26 cellular contexts compared by ENCODE assay signal in genomic region chr2:241818229-241818942, GRCh38. TPM values are rescaled to one million over a fixed set of nuclear protein-coding genes. Genes with fewer than 3 reads are reported as not detected.
DNase-seq lines count a peak whose midpoint lies in the region; ATAC-seq and TF ChIP-seq lines count a peak whose summit lies in the region.
"Had no signal": no experiment of that assay in that cellular context is flagged by ENCODE, and none has a peak within 500 bp of the region (broad histone marks: within the 10 kb centered on the region; RNA-seq: fewer than 3 reads in every experiment).

No MANE protein-coding gene starts in this region.

- peaks cover 0 to 36% (median 1%) of the 10 kb centered on the region in 9 donors for H3K4me1 ChIP-seq in heart right ventricle
- H3K4me1 ChIP-seq in tibial artery, result no peaks in the 10 kb centered on the region
- H3K4me1 ChIP-seq: A549, breast epithelium, prostate gland, SJSA1 had no signal

- WGBS in heart right ventricle, 2 donors, result 81 to 85% methylated on average over 25 of the region's 25 CpGs
- 64 to 82% methylated on average over 21 to 25 of the region's 25 CpGs for WGBS in lower leg skin, 2 donors

- no peaks in the 10 kb centered on the region for H3K36me3 Mint-ChIP-seq in chondrocyte (ENCODE audit: low read depth)
- H3K36me3 Mint-ChIP-seq: type B pancreatic cell had no signal

- DNase-seq in Right ventricle myocardium superior (peak; percentile 27), heart right ventricle (no peak), chondrocyte (ENCODE audit: low spot score) (peak; percentile 77), lower leg skin (ENCODE audit: low spot score in 2 of 2) (peak; percentile 4 to 65), tibial artery (peak; percentile 10 to 60), NCI-H82 (lab: John Stamatoyannopoulos, UW) (no peak), substantia nigra (lab: John Stamatoyannopoulos, UW) (no peak)
- DNase-seq: activated CD4-positive, alpha-beta T cell treated with anti-CD3 and anti-CD28 coated beads, Interleukin-2, amount 10 ng/mL, durations not matched to agents 24 days and 14 days; C1 segment of cervical spinal cord; H9; MG63; NCI-H1417; NCI-H524; stimulated activated CD4-positive, alpha-beta T cell treated with anti-CD3 and anti-CD28 coated beads, Interleukin-2, amount 100 ng/mL, for 48 hours; T-helper 1 cell had no signal

- peaks cover 10% of the 10 kb centered on the region for H3K27me3 Mint-ChIP-seq in chondrocyte (ENCODE audit: low read depth)
- H3K27me3 Mint-ChIP-seq: activated CD4-positive, alpha-beta T cell treated with anti-CD3 and anti-CD28 coated beads, Interleukin-2, amount 10 ng/mL, durations not matched to agents 24 days and 14 days had no signal

- intact Hi-C loops in Right ventricle myocardium superior (cut with DNase I), result no loop called here
- intact Hi-C loops in heart right ventricle (cut with DNase I), result no loop called here
- intact Hi-C loops in lower leg skin (cut with DNase I; ENCODE audit: low total_unique reads), result no loop called here
- intact Hi-C loops in tibial artery (cut with DNase I; ENCODE audit: low total_unique reads), result no loop called here

- no peak overlapping the region for H3K27ac Mint-ChIP-seq in chondrocyte (ENCODE audit: unreplicated experiment)
- H3K27ac Mint-ChIP-seq: activated CD4-positive, alpha-beta T cell treated with anti-CD3 and anti-CD28 coated beads, Interleukin-2, amount 10 ng/mL, durations not matched to agents 24 days and 14 days; dendritic cell treated with granulocyte-macrophage colony-stimulating factor and Interleukin-4, amounts not matched to agents 40 ng/mL and 50 ng/mL, for 4 days; stimulated activated naive CD8-positive, alpha-beta T cell treated with anti-CD3 and anti-CD28 coated beads, Interleukin-15, Interleukin-2, amounts not matched to agents 100 ng/mL and 50 ng/mL, for 24 hours; type B pancreatic cell had no signal

- H3K9me3 ChIP-seq in heart right ventricle, result no peaks in the 10 kb centered on the region
- H3K9me3 ChIP-seq in tibial artery, result no peaks in the 10 kb centered on the region
- H3K9me3 ChIP-seq: breast epithelium, MG63, prostate gland, SJSA1 had no signal

- H3K9me3 Mint-ChIP-seq in chondrocyte (ENCODE audit: low read depth), result no peaks in the 10 kb centered on the region
- H3K9me3 Mint-ChIP-seq: stimulated activated naive CD8-positive, alpha-beta T cell treated with anti-CD3 and anti-CD28 coated beads, Interleukin-15, Interleukin-2, amounts not matched to agents 100 ng/mL and 50 ng/mL, for 24 hours; type B pancreatic cell had no signal

- H3K36me3 ChIP-seq in heart right ventricle, result no peaks in the 10 kb centered on the region
- no peaks in the 10 kb centered on the region for H3K36me3 ChIP-seq in tibial artery
- H3K36me3 ChIP-seq: breast epithelium, MG63, prostate gland, SJSA1 had no signal

- no peak for ATAC-seq in Right ventricle myocardium superior (ENCODE audit: poor library complexity)
- no peak for ATAC-seq in heart right ventricle
- ATAC-seq in GM21737 (IDR thresholded peaks at IDR 0.05; ENCODE audit: unreplicated experiment), result no peak
- ATAC-seq: A549, Panc1 had no signal

- TF ChIP-seq POLR2A in lower leg skin (IDR thresholded peaks at IDR 0.05), result no peak

- H3K4me1 Mint-ChIP-seq in chondrocyte (ENCODE audit: low read depth), result no peaks in the 10 kb centered on the region

- TF ChIP-seq CTCF in heart right ventricle (IDR thresholded peaks at IDR 0.05), result no peak
- no peak for TF ChIP-seq CTCF in chondrocyte (IDR thresholded peaks at IDR 0.05)
- no peak for TF ChIP-seq CTCF in lower leg skin (IDR thresholded peaks at IDR 0.05)
- TF ChIP-seq CTCF in tibial artery (IDR thresholded peaks at IDR 0.05), result no peak

- H3K27ac ChIP-seq in heart right ventricle (peak overlapping the region in 1 of 10 donors; percentile 30), tibial artery (no peak overlapping the region), substantia nigra (ENCODE audit: low read depth, low read length, poor library complexity, severe bottlenecking) (no peak overlapping the region)
- H3K27ac ChIP-seq: A549, breast epithelium, prostate gland, SJSA1, skin epidermis had no signal

- H3K27me3 ChIP-seq in heart right ventricle (peaks cover 0 to 4% (median 0%) of the 10 kb centered on the region in 7 donors), tibial artery (peaks cover 0 to 74% of the 10 kb centered on the region in 2 donors)
- H3K27me3 ChIP-seq: MG63 had no signal

- no peak overlapping the region for H3K4me3 Mint-ChIP-seq in chondrocyte (ENCODE audit: unreplicated experiment)
- H3K4me3 Mint-ChIP-seq: activated CD4-positive, alpha-beta T cell treated with anti-CD3 and anti-CD28 coated beads, Interleukin-2, amount 10 ng/mL, durations not matched to agents 24 days and 14 days; type B pancreatic cell had no signal

- no peak overlapping the region for H3K4me3 ChIP-seq in heart right ventricle
- no peak overlapping the region for H3K4me3 ChIP-seq in lower leg skin (ENCODE audit: low read depth, poor library complexity, severe bottlenecking)
- H3K4me3 ChIP-seq in tibial artery, result no peak overlapping the region
- H3K4me3 ChIP-seq: A549, breast epithelium, MG63, prostate gland, SJSA1, skin epidermis had no signal

RNA-seq across cellular contexts. Expression of gene NEU4, which starts 9.4 kb away (rescaled TPM):
- total RNA-seq in Right ventricle myocardium superior, result not detected
- 1 to 10 TPM in 1 of 10 donors, under 1 TPM in 7, not detected in 2; 0.07 to 1.2 (median 0.46) TPM for total RNA-seq in heart right ventricle
- 1 to 10 TPM in 1 of 2 donors, under 1 TPM in 1; 0.22 to 1.0 TPM for polyA plus RNA-seq in heart right ventricle
- 0.42 to 1.3 TPM (median 0.85 TPM) in 3 replicates for total RNA-seq in chondrocyte
- under 1 TPM in 1 of 4 donors, not detected in 3; 0.15 TPM for total RNA-seq in lower leg skin
- total RNA-seq: SJSA1 had no signal

RNA-seq across cellular contexts. Expression of gene PDCD1, which starts 40.3 kb away (rescaled TPM):
- total RNA-seq in Right ventricle myocardium superior, result 2.0 TPM
- 10 to 100 TPM in 1 of 10 donors, 1 to 10 TPM in 9; 1.3 to 14.2 (median 2.8) TPM for total RNA-seq in heart right ventricle
- polyA plus RNA-seq in heart right ventricle, result 1 to 10 TPM; 6.4 to 7.1 TPM
- not detected in 3 replicates for total RNA-seq in chondrocyte
- total RNA-seq in lower leg skin, result 1 to 10 TPM in 1 of 4 donors, under 1 TPM in 2, not detected in 1; 0.42 to 1.3 (median 0.86) TPM
- total RNA-seq: SJSA1 had no signal
- polyA plus RNA-seq: A549 had no signal

RNA-seq across cellular contexts. Expression of gene GAL3ST2, which starts 41.8 kb away (rescaled TPM):
- not detected for total RNA-seq in Right ventricle myocardium superior
- under 1 TPM in 3 of 10 donors, not detected in 7; 0.19 to 0.28 (median 0.23) TPM for total RNA-seq in heart right ventricle
- not detected for polyA plus RNA-seq in heart right ventricle
- 0.52 to 1.3 TPM in 2 of 3 replicates, not detected in the other for total RNA-seq in chondrocyte
- total RNA-seq in lower leg skin, result 1 to 10 TPM in 1 of 4 donors, under 1 TPM in 3; 0.34 to 4.7 (median 0.54) TPM
- total RNA-seq: SJSA1 had no signal

RNA-seq across cellular contexts. Expression of gene RTP5, which starts 51.1 kb away (rescaled TPM):
- total RNA-seq in Right ventricle myocardium superior (not detected), heart right ventricle (not detected), chondrocyte (not detected in 3 replicates), lower leg skin (under 1 TPM in 2 of 4 donors, not detected in 2; 0.10 to 0.23 TPM)
- under 1 TPM in 1 of 2 donors, not detected in 1; 0.15 TPM for polyA plus RNA-seq in heart right ventricle
- total RNA-seq: activated CD4-positive, alpha-beta T cell treated with anti-CD3 and anti-CD28 coated beads, Interleukin-2, amount 10 ng/mL, durations not matched to agents 24 days and 14 days; H9; mucosa of gallbladder; SJSA1 had no signal
- polyA plus RNA-seq: A549 had no signal

Comparison
In these comparisons a context has a peak if more than half of its experiments do, and no peak if none do; other contexts are left out.
1. DNase-seq: peak in Right ventricle myocardium superior (single experiment), chondrocyte (single experiment), lower leg skin (2 of 2) and tibial artery (2 of 2); none in heart right ventricle (0 of 2), NCI-H82 (single experiment) and substantia nigra (0 of 49).